Comparison of ENCODE assay signal across 12 cellular contexts in the genomic region with DNA sequence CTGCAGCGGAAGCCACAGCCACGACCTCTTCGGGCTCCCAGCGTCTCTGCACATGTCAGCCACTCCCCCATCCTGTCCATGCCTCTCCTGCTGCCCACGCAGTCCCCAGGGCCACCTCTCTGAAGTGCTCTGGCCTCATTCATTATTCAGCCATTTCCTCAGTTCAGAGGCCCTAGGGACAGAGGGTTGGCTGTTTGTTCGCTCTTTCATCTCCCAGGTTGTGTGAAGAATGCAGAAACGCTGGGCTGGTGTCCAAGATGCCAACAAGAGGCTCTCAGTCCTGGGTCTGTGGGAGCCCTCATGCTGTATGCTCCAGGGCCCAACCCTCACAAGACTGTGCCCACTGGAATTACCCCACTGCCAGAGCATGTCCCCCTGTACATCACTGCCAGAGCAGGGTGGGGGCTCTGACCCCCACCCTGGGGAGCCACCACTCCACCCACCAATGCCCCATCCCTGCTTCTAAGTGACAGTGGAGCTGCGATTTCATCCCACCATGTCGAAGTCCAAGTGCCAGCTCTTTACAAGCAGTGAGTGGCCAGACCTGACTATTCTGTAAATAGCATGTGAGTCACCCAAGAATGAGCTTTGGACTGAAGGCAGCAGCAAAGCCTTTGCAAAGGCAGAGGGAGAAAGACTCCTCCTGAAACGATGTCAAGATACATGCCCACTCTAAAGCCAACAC.
DNase-seq lines count a peak whose midpoint lies in the region; ATAC-seq, FAIRE-seq and TF ChIP-seq lines count a peak whose summit lies in the region.
"Had no signal": no experiment of that assay in that cellular context is flagged by ENCODE, and none has a peak within 500 bp of the region (broad histone marks: within the 10 kb centered on the region; RNA-seq: fewer than 3 reads in every experiment).

No MANE protein-coding gene starts in this region.

- no peak for TF ChIP-seq POLR2A in esophagus squamous epithelium (IDR thresholded peaks at IDR 0.05)

- no peaks in the 10 kb centered on the region for H3K4me1 ChIP-seq in esophagus squamous epithelium
- H3K4me1 ChIP-seq: HAP-1 had no signal

- peak; percentile 89 for FAIRE-seq in urothelium cell line (lab: Jason Lieb, UNC)
- FAIRE-seq: RCC 7860 had no signal

- no peak overlapping the region for H3K27ac ChIP-seq in esophagus squamous epithelium

- TF ChIP-seq CTCF in natural killer cell (IDR thresholded peaks at IDR 0.05) (no peak), esophagus squamous epithelium (IDR thresholded peaks at IDR 0.05) (no peak)

- no peaks in the 10 kb centered on the region for H3K36me3 Mint-ChIP-seq in natural killer cell treated with Interleukin-12 subunit alpha and Interleukin-12 subunit beta and Interleukin-15 and Interleukin-18, amount 100 ng/mL, for 72 hours
- H3K36me3 Mint-ChIP-seq in natural killer cell, result no peaks in the 10 kb centered on the region

- peaks cover 0 to 5% (median 0%) of the 10 kb centered on the region in 4 donors for H3K27me3 ChIP-seq in esophagus squamous epithelium

- no peaks in the 10 kb centered on the region for H3K4me1 Mint-ChIP-seq in natural killer cell treated with Interleukin-12 subunit alpha and Interleukin-12 subunit beta and Interleukin-15 and Interleukin-18, amount 100 ng/mL, for 72 hours (ENCODE audit: low read depth in 2 of 2)
- no peaks in the 10 kb centered on the region for H3K4me1 Mint-ChIP-seq in natural killer cell

- no peaks in the 10 kb centered on the region for H3K9me3 Mint-ChIP-seq in natural killer cell treated with Interleukin-12 subunit alpha and Interleukin-12 subunit beta and Interleukin-15 and Interleukin-18, amount 100 ng/mL, for 72 hours
- H3K9me3 Mint-ChIP-seq in natural killer cell, result no peaks in the 10 kb centered on the region
- H3K9me3 Mint-ChIP-seq: activated CD8-positive, alpha-beta T cell treated with anti-CD3 and anti-CD28 coated beads for 36 hours had no signal

- H3K27ac Mint-ChIP-seq in natural killer cell treated with Interleukin-12 subunit alpha and Interleukin-12 subunit beta and Interleukin-15 and Interleukin-18, amount 100 ng/mL, for 72 hours, result no peak overlapping the region
- no peak overlapping the region for H3K27ac Mint-ChIP-seq in natural killer cell
- H3K27ac Mint-ChIP-seq: activated CD8-positive, alpha-beta T cell treated with anti-CD3 and anti-CD28 coated beads for 36 hours had no signal

- intact Hi-C loops in natural killer cell (cut with micrococcal nuclease), result no loop called here
- intact Hi-C loops in left colon (cut with DNase I, micrococcal nuclease), result no loop called here
- intact Hi-C loops in esophagus squamous epithelium (cut with DNase I), result no loop called here

- DNase-seq in natural killer cell treated with Interleukin-12 subunit alpha and Interleukin-12 subunit beta and Interleukin-15 and Interleukin-18, amount 100 ng/mL, for 72 hours (ENCODE audit: low spot score), result peak; percentile 49
- DNase-seq in natural killer cell, result no peak
- DNase-seq in amygdala (lab: John Stamatoyannopoulos, UW), result peak in 49 of 56 donors; percentile 13 to 80 (median 53)
- DNase-seq in left colon, result no peak
- peak; percentile 75 for DNase-seq in urothelium cell line (ENCODE audit: low spot score)
- DNase-seq in esophagus squamous epithelium (lab: John Stamatoyannopoulos, UW), result no peak
- DNase-seq: activated CD8-positive, alpha-beta T cell treated with anti-CD3 and anti-CD28 coated beads for 36 hours; AML-193 had no signal

- WGBS in esophagus squamous epithelium, 2 donors, result 37 to 42% methylated on average over 5 to 6 of the region's 10 CpGs

- peak in 1 of 2 donors; percentile 26 for ATAC-seq in natural killer cell treated with Interleukin-12 subunit alpha and Interleukin-12 subunit beta and Interleukin-15 and Interleukin-18, amount 100 ng/mL, for 72 hours
- no peak for ATAC-seq in natural killer cell
- ATAC-seq in left colon, result peak; percentile 87
- no peak for ATAC-seq in GM19035 (IDR thresholded peaks at IDR 0.05; ENCODE audit: unreplicated experiment)
- no peak for ATAC-seq in activated CD4-positive, CD25-positive, alpha-beta regulatory T cell treated with anti-CD3 and anti-CD28 coated beads, Interleukin-2, amount 50 U/mL, for 24 hours
- ATAC-seq: activated CD8-positive, alpha-beta T cell treated with anti-CD3 and anti-CD28 coated beads for 36 hours had no signal

- peaks cover 12 to 13% of the 10 kb centered on the region in 2 donors for H3K27me3 Mint-ChIP-seq in natural killer cell treated with Interleukin-12 subunit alpha and Interleukin-12 subunit beta and Interleukin-15 and Interleukin-18, amount 100 ng/mL, for 72 hours
- peaks cover 10 to 16% of the 10 kb centered on the region in 2 donors for H3K27me3 Mint-ChIP-seq in natural killer cell (ENCODE audit: low read depth in 2 of 2)
- H3K27me3 Mint-ChIP-seq: activated CD8-positive, alpha-beta T cell treated with anti-CD3 and anti-CD28 coated beads for 36 hours had no signal

- no peak overlapping the region for H3K4me3 Mint-ChIP-seq in natural killer cell treated with Interleukin-12 subunit alpha and Interleukin-12 subunit beta and Interleukin-15 and Interleukin-18, amount 100 ng/mL, for 72 hours
- no peak overlapping the region for H3K4me3 Mint-ChIP-seq in natural killer cell
- H3K4me3 Mint-ChIP-seq: activated CD8-positive, alpha-beta T cell treated with anti-CD3 and anti-CD28 coated beads for 36 hours had no signal

- no peak overlapping the region for H3K4me3 ChIP-seq in esophagus squamous epithelium
- H3K4me3 ChIP-seq: HAP-1 had no signal

- H3K36me3 ChIP-seq in esophagus squamous epithelium, result no peaks in the 10 kb centered on the region
- H3K36me3 ChIP-seq: HAP-1 had no signal

- no peaks in the 10 kb centered on the region for H3K9me3 ChIP-seq in esophagus squamous epithelium
- H3K9me3 ChIP-seq: HAP-1 had no signal

Comparison
In these comparisons a context has a peak if more than half of its experiments do, and no peak if none do; other contexts are left out.
1. DNase-seq: peak in natural killer cell treated with Interleukin-12 subunit alpha and Interleukin-12 subunit beta and Interleukin-15 and Interleukin-18, amount 100 ng/mL, for 72 hours (single experiment), amygdala (49 of 56) and urothelium cell line (single experiment); none in natural killer cell (single experiment), left colon (0 of 2) and esophagus squamous epithelium (single experiment).